8 cellular contexts compared by ENCODE assay signal in the genomic region with DNA sequence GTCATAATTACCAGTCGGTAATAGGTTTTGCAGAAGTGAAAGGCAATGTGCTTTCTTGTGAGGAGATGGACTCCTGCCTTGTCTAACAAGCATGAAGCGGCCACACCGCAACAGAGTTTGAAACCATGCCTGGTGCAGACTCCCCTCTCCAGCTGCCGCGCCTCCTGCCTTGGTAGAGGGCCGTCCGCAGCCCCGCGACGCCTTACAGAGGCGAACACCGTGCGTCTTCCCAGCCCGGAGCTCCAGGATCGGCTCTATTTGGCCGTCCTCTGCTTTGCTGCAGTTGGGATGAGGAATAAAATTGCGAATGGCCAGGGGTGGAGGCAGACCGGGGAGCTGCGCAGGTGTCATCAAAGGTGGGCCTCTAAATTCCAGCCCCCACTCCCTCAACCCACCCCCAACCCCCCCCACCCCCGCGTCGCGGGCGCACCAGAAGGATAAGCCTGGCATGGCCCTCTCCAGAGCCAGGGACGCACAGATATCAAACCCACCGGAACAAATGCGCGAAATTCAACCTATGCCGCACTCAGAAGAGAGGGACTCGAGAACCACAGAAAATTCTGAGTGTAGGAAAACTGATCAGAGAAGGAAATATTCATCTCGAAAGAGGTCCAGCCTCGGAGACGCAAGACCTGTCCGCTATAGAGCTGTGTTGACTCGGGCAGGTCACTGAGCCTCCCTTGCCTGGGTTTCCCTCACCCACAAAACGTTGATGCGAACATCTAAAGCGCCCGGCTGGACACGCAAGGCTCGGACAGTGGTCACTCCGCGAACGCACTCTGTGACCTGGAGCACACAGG. TPM values are rescaled to one million over a fixed set of nuclear protein-coding genes. Genes with fewer than 3 reads are reported as not detected.
DNase-seq lines count a peak whose midpoint lies in the region; ATAC-seq and TF ChIP-seq lines count a peak whose summit lies in the region.

No MANE protein-coding gene starts in this region.

- no peaks in the 10 kb centered on the region for H3K27me3 Mint-ChIP-seq in activated T-cell treated with anti-CD3 and anti-CD28 coated beads, Interleukin-2, amount 50 U/mL, for 24 hours
- H3K27me3 Mint-ChIP-seq in WTC11 (ENCODE audit: low read depth) (peaks cover 96% of the 10 kb centered on the region), glutamatergic neuron (ENCODE audit: unreplicated experiment) (peaks cover 23% of the 10 kb centered on the region)

- H3K36me3 Mint-ChIP-seq in activated T-cell treated with anti-CD3 and anti-CD28 coated beads, Interleukin-2, amount 50 U/mL, for 24 hours (ENCODE audit: low read depth), result peaks cover 36% of the 10 kb centered on the region
- H3K36me3 Mint-ChIP-seq in WTC11 (no peaks in the 10 kb centered on the region), glutamatergic neuron (ENCODE audit: unreplicated experiment) (peaks cover 7% of the 10 kb centered on the region)

- ATAC-seq in HG02885 (IDR thresholded peaks at IDR 0.05; ENCODE audit: poor library complexity, unreplicated experiment), result peak; percentile 59
- ATAC-seq in WTC11, result peak; percentile 57

- H3K4me1 Mint-ChIP-seq in activated T-cell treated with anti-CD3 and anti-CD28 coated beads, Interleukin-2, amount 50 U/mL, for 24 hours (ENCODE audit: low read depth), result peaks cover 79% of the 10 kb centered on the region
- H3K4me1 Mint-ChIP-seq in WTC11 (peaks cover 10% of the 10 kb centered on the region), glutamatergic neuron (ENCODE audit: low read depth, unreplicated experiment) (peaks cover 12% of the 10 kb centered on the region)

- H3K4me3 Mint-ChIP-seq in activated T-cell treated with anti-CD3 and anti-CD28 coated beads, Interleukin-2, amount 50 U/mL, for 24 hours, result peak overlapping the region; percentile 87
- peak overlapping the region; percentile 87 for H3K4me3 Mint-ChIP-seq in WTC11
- peak overlapping the region; percentile 91 for H3K4me3 Mint-ChIP-seq in glutamatergic neuron (ENCODE audit: unreplicated experiment)

- TF ChIP-seq CTCF in WTC11 (IDR thresholded peaks at IDR 0.05) (no peak), glutamatergic neuron (IDR thresholded peaks at IDR 0.05; ENCODE audit: partially characterized antibody, unreplicated experiment) (no peak)

- H3K4me1 ChIP-seq in skeletal muscle tissue (ENCODE audit: control insufficient read depth in 3 of 3, insufficient read depth in 3 of 3, low read length in 3 of 3), result peaks cover 13 to 24% (median 20%) of the 10 kb centered on the region in 3 donors

- peak overlapping the region; percentile 96 for H3K27ac Mint-ChIP-seq in activated T-cell treated with anti-CD3 and anti-CD28 coated beads, Interleukin-2, amount 50 U/mL, for 24 hours
- no peak overlapping the region for H3K27ac Mint-ChIP-seq in WTC11
- H3K27ac Mint-ChIP-seq in glutamatergic neuron (ENCODE audit: unreplicated experiment), result no peak overlapping the region

- H3K27me3 ChIP-seq in skeletal muscle tissue (ENCODE audit: control insufficient read depth in 3 of 3, insufficient read depth in 3 of 3, low read length in 3 of 3), result peaks cover 15 to 38% (median 31%) of the 10 kb centered on the region in 3 donors

- CTCF ChIA-PET in WTC11 (lab: Charles Lee), result interaction anchor here (1.0 to 4.3 kb wide), 6 partner anchors 9 to 138 kb away, joined by 3 to 62 read pairs (median 9); no protein-coding TSS in a partner anchor

- POLR2A ChIA-PET in WTC11 (lab: Charles Lee), result no interaction called here

- no peaks in the 10 kb centered on the region for H3K9me3 Mint-ChIP-seq in activated T-cell treated with anti-CD3 and anti-CD28 coated beads, Interleukin-2, amount 50 U/mL, for 24 hours
- H3K9me3 Mint-ChIP-seq in WTC11 (no peaks in the 10 kb centered on the region), glutamatergic neuron (ENCODE audit: unreplicated experiment) (peaks cover 6% of the 10 kb centered on the region)

- no peaks in the 10 kb centered on the region for H3K36me3 ChIP-seq in skeletal muscle tissue (ENCODE audit: control insufficient read depth in 3 of 3, insufficient read depth in 3 of 3, low read length in 3 of 3)

- H3K9ac ChIP-seq in skeletal muscle tissue (ENCODE audit: low read depth in 1 of 3, low read length in 3 of 3), result peak overlapping the region in 1 of 3 donors; percentile 32

- peak; percentile 66 for DNase-seq in activated T-cell treated with anti-CD3 and anti-CD28 coated beads, Interleukin-2, amount 50 U/mL, for 24 hours
- no peak for DNase-seq in activated T-cell treated with anti-CD3 and anti-CD28 coated beads, Interleukin-2, amount 50 U/mL, for 1 hour
- DNase-seq in WTC11 (ENCODE audit: low spot score), result peak; percentile 55
- DNase-seq in glutamatergic neuron, result peak; percentile 39
- DNase-seq in NCI-H2081 (lab: John Stamatoyannopoulos, UW), result no peak
- DNase-seq in ureter (ENCODE audit: low spot score), result no peak

- H3K9me3 ChIP-seq in skeletal muscle tissue (ENCODE audit: control insufficient read depth in 3 of 3, low read length in 3 of 3), result no peaks in the 10 kb centered on the region

- peak overlapping the region; percentile 38 to 64 (median 60) for H3K4me3 ChIP-seq in skeletal muscle tissue (ENCODE audit: low read length in 3 of 3)

- H3K27ac ChIP-seq in skeletal muscle tissue (ENCODE audit: low read depth, low read length), result no peak overlapping the region

TF ChIP-seq in WTC11, 78 proteins besides CTCF, POLR2A, EP300 and RAD21:
- TF ChIP-seq, protein P1, sequence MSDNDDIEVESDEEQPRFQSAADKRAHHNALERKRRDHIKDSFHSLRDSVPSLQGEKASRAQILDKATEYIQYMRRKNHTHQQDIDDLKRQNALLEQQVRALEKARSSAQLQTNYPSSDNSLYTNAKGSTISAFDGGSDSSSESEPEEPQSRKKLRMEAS (CRISPR knock-in tag; IDR thresholded peaks at IDR 0.05), result no peak
- TF ChIP-seq TEAD1 (CRISPR knock-in tag; IDR thresholded peaks at IDR 0.05), result 0 out of 2 replicates have a peak, but pooled peaks have one; percentile 25

RNA-seq across cellular contexts. Expression of a gene that starts 1.1 kb away (rescaled TPM):
- 7.1 to 12.1 TPM (median 7.5 TPM) in 3 replicates for total RNA-seq in WTC11 (2021)
- total RNA-seq in glutamatergic neuron (ENCODE audit: unreplicated experiment), result not detected
- 1.0 TPM for total RNA-seq in skeletal muscle tissue
- total RNA-seq in ureter, result 4.1 TPM

RNA-seq across cellular contexts. Expression of a gene that starts 25.7 kb away (rescaled TPM):
- total RNA-seq in WTC11 (2021) (869 to 943 TPM (median 911 TPM) in 3 replicates), glutamatergic neuron (ENCODE audit: unreplicated experiment) (3,273 TPM), skeletal muscle tissue (3,298 TPM), ureter (1,066 TPM)

Comparison
In these comparisons a context has a peak if more than half of its experiments do, and no peak if none do; other contexts are left out.
1. DNase-seq: peak in activated T-cell treated with anti-CD3 and anti-CD28 coated beads, Interleukin-2, amount 50 U/mL, for 24 hours (single experiment), WTC11 (single experiment) and glutamatergic neuron (single experiment); none in activated T-cell treated with anti-CD3 and anti-CD28 coated beads, Interleukin-2, amount 50 U/mL, for 1 hour (single experiment), NCI-H2081 (0 of 2) and ureter (single experiment).
2. Peak in every context shown above with its lines, with median percentiles within 50 percentile points of each other: H3K4me3 Mint-ChIP-seq.